ENCODE assay signal across 1 cellular context in the genomic region with DNA sequence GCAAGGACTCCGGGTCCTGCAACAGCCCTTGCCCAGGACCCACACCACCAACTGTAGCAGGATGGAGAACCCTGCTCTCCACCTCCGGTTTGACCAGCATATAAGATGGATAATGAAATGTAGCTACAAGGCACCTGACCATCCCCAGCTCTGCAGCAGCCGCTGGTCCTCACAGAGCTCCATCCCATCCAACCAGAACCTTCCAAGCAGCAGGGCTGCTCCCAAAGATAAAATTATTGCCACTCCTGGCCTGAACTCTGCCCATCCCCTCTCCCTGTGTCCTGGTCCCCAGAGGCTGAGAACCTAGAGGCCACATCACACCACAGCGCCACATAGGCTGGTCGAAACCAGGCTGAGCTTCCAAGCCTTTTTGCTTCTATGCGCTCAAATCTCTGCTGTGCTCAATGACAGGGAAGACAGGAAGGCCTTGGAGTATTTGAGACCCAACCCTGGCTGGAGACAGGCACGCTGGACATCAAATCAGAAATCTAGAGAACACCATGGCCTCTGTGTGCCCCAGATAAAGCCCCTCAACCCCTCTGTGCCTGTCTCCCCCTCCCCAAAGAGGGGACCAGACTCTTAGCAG.
TF ChIP-seq lines count a peak whose summit lies in the region.

No MANE protein-coding gene starts in this region.

TF ChIP-seq in WTC11, 78 proteins besides CTCF, POLR2A, EP300 and RAD21 (continued from another document):
- TF ChIP-seq, protein P1, sequence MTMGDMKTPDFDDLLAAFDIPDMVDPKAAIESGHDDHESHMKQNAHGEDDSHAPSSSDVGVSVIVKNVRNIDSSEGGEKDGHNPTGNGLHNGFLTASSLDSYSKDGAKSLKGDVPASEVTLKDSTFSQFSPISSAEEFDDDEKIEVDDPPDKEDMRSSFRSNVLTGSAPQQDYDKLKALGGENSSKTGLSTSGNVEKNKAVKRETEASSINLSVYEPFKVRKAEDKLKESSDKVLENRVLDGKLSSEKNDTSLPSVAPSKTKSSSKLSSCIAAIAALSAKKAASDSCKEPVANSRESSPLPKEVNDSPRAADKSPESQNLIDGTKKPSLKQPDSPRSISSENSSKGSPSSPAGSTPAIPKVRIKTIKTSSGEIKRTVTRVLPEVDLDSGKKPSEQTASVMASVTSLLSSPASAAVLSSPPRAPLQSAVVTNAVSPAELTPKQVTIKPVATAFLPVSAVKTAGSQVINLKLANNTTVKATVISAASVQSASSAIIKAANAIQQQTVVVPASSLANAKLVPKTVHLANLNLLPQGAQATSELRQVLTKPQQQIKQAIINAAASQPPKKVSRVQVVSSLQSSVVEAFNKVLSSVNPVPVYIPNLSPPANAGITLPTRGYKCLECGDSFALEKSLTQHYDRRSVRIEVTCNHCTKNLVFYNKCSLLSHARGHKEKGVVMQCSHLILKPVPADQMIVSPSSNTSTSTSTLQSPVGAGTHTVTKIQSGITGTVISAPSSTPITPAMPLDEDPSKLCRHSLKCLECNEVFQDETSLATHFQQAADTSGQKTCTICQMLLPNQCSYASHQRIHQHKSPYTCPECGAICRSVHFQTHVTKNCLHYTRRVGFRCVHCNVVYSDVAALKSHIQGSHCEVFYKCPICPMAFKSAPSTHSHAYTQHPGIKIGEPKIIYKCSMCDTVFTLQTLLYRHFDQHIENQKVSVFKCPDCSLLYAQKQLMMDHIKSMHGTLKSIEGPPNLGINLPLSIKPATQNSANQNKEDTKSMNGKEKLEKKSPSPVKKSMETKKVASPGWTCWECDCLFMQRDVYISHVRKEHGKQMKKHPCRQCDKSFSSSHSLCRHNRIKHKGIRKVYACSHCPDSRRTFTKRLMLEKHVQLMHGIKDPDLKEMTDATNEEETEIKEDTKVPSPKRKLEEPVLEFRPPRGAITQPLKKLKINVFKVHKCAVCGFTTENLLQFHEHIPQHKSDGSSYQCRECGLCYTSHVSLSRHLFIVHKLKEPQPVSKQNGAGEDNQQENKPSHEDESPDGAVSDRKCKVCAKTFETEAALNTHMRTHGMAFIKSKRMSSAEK (CRISPR knock-in tag; IDR thresholded peaks at IDR 0.05; ENCODE audit: borderline replicate concordance): no peak
- TF ChIP-seq JAZF1 (CRISPR knock-in tag; IDR thresholded peaks at IDR 0.05) (no peak), ZNF121 (CRISPR knock-in tag; IDR thresholded peaks at IDR 0.05) (no peak), CREM (CRISPR knock-in tag; IDR thresholded peaks at IDR 0.05) (no peak), NFE2L1 (CRISPR knock-in tag; IDR thresholded peaks at IDR 0.05) (no peak), ESRRA (CRISPR knock-in tag; IDR thresholded peaks at IDR 0.05; ENCODE audit: borderline replicate concordance) (no peak), OVOL2 (CRISPR knock-in tag; IDR thresholded peaks at IDR 0.05; ENCODE audit: borderline replicate concordance) (no peak), RORB (CRISPR knock-in tag; IDR thresholded peaks at IDR 0.05) (no peak), GTF2I (CRISPR knock-in tag; conservative IDR thresholded peaks at IDR 0.05) (no peak), ZNF138 (CRISPR knock-in tag; conservative IDR thresholded peaks at IDR 0.05) (no peak), SOX15 (CRISPR knock-in tag; IDR thresholded peaks at IDR 0.05) (no peak), ZNF317 (CRISPR knock-in tag; IDR thresholded peaks at IDR 0.05; ENCODE audit: borderline replicate concordance, low read depth) (no peak)
- TF ChIP-seq, protein P2, sequence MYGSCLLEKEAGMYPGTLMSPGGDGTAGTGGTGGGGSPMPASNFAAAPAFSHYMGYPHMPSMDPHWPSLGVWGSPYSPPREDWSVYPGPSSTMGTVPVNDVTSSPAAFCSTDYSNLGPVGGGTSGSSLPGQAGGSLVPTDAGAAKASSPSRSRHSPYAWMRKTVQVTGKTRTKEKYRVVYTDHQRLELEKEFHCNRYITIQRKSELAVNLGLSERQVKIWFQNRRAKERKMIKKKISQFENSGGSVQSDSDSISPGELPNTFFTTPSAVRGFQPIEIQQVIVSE (CRISPR knock-in tag; IDR thresholded peaks at IDR 0.05; ENCODE audit: borderline replicate concordance): no peak
- TF ChIP-seq, protein P3, sequence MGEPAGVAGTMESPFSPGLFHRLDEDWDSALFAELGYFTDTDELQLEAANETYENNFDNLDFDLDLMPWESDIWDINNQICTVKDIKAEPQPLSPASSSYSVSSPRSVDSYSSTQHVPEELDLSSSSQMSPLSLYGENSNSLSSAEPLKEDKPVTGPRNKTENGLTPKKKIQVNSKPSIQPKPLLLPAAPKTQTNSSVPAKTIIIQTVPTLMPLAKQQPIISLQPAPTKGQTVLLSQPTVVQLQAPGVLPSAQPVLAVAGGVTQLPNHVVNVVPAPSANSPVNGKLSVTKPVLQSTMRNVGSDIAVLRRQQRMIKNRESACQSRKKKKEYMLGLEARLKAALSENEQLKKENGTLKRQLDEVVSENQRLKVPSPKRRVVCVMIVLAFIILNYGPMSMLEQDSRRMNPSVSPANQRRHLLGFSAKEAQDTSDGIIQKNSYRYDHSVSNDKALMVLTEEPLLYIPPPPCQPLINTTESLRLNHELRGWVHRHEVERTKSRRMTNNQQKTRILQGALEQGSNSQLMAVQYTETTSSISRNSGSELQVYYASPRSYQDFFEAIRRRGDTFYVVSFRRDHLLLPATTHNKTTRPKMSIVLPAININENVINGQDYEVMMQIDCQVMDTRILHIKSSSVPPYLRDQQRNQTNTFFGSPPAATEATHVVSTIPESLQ (CRISPR knock-in tag; IDR thresholded peaks at IDR 0.05): no peak
- TF ChIP-seq, protein P4, sequence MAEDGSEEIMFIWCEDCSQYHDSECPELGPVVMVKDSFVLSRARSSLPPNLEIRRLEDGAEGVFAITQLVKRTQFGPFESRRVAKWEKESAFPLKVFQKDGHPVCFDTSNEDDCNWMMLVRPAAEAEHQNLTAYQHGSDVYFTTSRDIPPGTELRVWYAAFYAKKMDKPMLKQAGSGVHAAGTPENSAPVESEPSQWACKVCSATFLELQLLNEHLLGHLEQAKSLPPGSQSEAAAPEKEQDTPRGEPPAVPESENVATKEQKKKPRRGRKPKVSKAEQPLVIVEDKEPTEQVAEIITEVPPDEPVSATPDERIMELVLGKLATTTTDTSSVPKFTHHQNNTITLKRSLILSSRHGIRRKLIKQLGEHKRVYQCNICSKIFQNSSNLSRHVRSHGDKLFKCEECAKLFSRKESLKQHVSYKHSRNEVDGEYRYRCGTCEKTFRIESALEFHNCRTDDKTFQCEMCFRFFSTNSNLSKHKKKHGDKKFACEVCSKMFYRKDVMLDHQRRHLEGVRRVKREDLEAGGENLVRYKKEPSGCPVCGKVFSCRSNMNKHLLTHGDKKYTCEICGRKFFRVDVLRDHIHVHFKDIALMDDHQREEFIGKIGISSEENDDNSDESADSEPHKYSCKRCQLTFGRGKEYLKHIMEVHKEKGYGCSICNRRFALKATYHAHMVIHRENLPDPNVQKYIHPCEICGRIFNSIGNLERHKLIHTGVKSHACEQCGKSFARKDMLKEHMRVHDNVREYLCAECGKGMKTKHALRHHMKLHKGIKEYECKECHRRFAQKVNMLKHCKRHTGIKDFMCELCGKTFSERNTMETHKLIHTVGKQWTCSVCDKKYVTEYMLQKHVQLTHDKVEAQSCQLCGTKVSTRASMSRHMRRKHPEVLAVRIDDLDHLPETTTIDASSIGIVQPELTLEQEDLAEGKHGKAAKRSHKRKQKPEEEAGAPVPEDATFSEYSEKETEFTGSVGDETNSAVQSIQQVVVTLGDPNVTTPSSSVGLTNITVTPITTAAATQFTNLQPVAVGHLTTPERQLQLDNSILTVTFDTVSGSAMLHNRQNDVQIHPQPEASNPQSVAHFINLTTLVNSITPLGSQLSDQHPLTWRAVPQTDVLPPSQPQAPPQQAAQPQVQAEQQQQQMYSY (CRISPR knock-in tag; IDR thresholded peaks at IDR 0.05): no peak
- TF ChIP-seq, protein P5, sequence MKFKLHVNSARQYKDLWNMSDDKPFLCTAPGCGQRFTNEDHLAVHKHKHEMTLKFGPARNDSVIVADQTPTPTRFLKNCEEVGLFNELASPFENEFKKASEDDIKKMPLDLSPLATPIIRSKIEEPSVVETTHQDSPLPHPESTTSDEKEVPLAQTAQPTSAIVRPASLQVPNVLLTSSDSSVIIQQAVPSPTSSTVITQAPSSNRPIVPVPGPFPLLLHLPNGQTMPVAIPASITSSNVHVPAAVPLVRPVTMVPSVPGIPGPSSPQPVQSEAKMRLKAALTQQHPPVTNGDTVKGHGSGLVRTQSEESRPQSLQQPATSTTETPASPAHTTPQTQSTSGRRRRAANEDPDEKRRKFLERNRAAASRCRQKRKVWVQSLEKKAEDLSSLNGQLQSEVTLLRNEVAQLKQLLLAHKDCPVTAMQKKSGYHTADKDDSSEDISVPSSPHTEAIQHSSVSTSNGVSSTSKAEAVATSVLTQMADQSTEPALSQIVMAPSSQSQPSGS (CRISPR knock-in tag; IDR thresholded peaks at IDR 0.05; ENCODE audit: borderline replicate concordance, low read depth): no peak
- TF ChIP-seq, protein P6, sequence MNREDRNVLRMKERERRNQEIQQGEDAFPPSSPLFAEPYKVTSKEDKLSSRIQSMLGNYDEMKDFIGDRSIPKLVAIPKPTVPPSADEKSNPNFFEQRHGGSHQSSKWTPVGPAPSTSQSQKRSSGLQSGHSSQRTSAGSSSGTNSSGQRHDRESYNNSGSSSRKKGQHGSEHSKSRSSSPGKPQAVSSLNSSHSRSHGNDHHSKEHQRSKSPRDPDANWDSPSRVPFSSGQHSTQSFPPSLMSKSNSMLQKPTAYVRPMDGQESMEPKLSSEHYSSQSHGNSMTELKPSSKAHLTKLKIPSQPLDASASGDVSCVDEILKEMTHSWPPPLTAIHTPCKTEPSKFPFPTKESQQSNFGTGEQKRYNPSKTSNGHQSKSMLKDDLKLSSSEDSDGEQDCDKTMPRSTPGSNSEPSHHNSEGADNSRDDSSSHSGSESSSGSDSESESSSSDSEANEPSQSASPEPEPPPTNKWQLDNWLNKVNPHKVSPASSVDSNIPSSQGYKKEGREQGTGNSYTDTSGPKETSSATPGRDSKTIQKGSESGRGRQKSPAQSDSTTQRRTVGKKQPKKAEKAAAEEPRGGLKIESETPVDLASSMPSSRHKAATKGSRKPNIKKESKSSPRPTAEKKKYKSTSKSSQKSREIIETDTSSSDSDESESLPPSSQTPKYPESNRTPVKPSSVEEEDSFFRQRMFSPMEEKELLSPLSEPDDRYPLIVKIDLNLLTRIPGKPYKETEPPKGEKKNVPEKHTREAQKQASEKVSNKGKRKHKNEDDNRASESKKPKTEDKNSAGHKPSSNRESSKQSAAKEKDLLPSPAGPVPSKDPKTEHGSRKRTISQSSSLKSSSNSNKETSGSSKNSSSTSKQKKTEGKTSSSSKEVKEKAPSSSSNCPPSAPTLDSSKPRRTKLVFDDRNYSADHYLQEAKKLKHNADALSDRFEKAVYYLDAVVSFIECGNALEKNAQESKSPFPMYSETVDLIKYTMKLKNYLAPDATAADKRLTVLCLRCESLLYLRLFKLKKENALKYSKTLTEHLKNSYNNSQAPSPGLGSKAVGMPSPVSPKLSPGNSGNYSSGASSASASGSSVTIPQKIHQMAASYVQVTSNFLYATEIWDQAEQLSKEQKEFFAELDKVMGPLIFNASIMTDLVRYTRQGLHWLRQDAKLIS (CRISPR knock-in tag; IDR thresholded peaks at IDR 0.05; ENCODE audit: borderline replicate concordance): no peak
TF ChIP-seq in WTC11: peak in this region for 0.
